8 cellular contexts compared by ENCODE assay signal in the genomic region with DNA sequence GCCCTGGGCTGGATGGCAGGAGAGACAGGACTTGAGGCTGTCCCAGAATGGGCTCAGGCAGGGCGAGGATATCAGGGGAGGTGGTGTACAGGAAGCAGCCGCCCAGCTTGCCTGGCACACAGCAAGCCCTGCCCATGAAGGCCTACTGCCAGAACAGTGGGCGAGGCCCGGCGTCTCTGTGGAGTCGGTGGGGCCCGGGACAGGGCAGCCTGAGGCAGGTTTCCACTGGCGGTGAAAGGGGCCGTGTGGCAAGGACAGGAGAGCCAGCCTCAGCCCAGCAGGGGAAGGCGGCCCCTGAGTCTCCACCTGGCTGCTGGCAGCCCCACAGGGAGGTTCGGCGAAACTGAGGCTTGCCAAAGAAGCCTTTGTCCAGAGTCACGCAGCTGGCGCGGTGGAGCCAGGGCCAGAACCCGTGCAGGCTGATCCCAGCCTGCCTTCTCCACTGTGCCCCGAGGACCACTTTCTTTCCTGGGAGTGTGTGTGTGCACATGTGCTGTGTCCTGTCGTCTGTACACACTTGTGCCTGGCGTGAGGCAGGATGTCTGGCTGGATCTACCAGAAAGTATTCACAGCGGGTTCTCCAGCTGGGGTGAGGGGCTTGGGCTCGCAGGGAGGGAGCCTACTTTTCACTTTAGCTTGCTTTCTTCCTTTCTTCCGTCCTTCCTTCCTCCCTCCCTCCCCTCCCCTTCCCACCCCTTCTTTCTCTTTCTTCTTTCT. TPM values are rescaled to one million over a fixed set of nuclear protein-coding genes. Genes with fewer than 3 reads are reported as not detected.
DNase-seq lines count a peak whose midpoint lies in the region; ATAC-seq and TF ChIP-seq lines count a peak whose summit lies in the region.

No MANE protein-coding gene starts in this region.

- peak overlapping the region; percentile 91 for H3K4me3 ChIP-seq in effector memory CD4-positive, alpha-beta T cell (ENCODE audit: insufficient read depth, low read depth, low read length, poor library complexity, severe bottlenecking)
- peak overlapping the region; percentile 60 for H3K4me3 ChIP-seq in mucosa of descending colon

- intact Hi-C loops in mucosa of descending colon (cut with DNase I, micrococcal nuclease), result no loop called here

- H3K4me1 Mint-ChIP-seq in activated CD4-positive, alpha-beta memory T cell treated with anti-CD3 and anti-CD28 coated beads, Interleukin-2, amount 10 ng/mL, durations not matched to agents 7 days and 5 days, result peaks cover 30% of the 10 kb centered on the region

- TF ChIP-seq CTCF in mucosa of descending colon (IDR thresholded peaks at IDR 0.05), result no peak

- ATAC-seq in mucosa of descending colon (peak; percentile 88), GM21576 (IDR thresholded peaks at IDR 0.05; ENCODE audit: unreplicated experiment) (no peak)

- H3K27me3 ChIP-seq in effector memory CD4-positive, alpha-beta T cell (replicated peaks; ENCODE audit: control insufficient read depth, insufficient read depth, low read length, poor library complexity, severe bottlenecking), result no peaks in the 10 kb centered on the region

- POLR2A ChIA-PET in activated CD4-positive, alpha-beta memory T cell treated with anti-CD3 and anti-CD28 coated beads, Interleukin-2, amount 10 ng/mL, durations not matched to agents 7 days and 5 days (lab: Charles Lee), result interaction anchor here (1.0 to 1.7 kb wide), 5 partner anchors 9 to 503 kb away, joined by 3 to 11 read pairs (median 5); a partner anchor contains a TSS

- peaks cover 3% of the 10 kb centered on the region for H3K36me3 ChIP-seq in effector memory CD4-positive, alpha-beta T cell (ENCODE audit: control insufficient read depth, insufficient read depth, low read length)
- no peaks in the 10 kb centered on the region for H3K36me3 ChIP-seq in mucosa of descending colon (ENCODE audit: low read depth)

- DNase-seq in Daoy (ENCODE audit: low read depth) (peak; percentile 77), NAMALWA (ENCODE audit: low spot score) (peak; percentile 43), mucosa of descending colon (peak; percentile 91 to 92 (median 91)), NCI-H2107 treated with DMSO at 0.1 percent for 48 hours (lab: John Stamatoyannopoulos, UW; ENCODE audit: unreplicated experiment) (no peak)
- peak; percentile 71 for DNase-seq in activated CD4-positive, alpha-beta memory T cell treated with anti-CD3 and anti-CD28 coated beads, Interleukin-2, amount 10 ng/mL, durations not matched to agents 7 days and 5 days
- DNase-seq in effector memory CD4-positive, alpha-beta T cell, result peak; percentile 36 to 47 (median 39)
- DNase-seq in stimulated activated CD8-positive, alpha-beta memory T cell treated with anti-CD3 and anti-CD28 coated beads, Interleukin-4, amount 100 ng/mL, for 48 hours, result peak; percentile 72

- H3K27ac ChIP-seq in effector memory CD4-positive, alpha-beta T cell (ENCODE audit: insufficient read depth, low read length, poor library complexity, severe bottlenecking), result peak overlapping the region; percentile 67

- H3K27me3 Mint-ChIP-seq in activated CD4-positive, alpha-beta memory T cell treated with anti-CD3 and anti-CD28 coated beads, Interleukin-2, amount 10 ng/mL, durations not matched to agents 7 days and 5 days, result no peaks in the 10 kb centered on the region

- peak overlapping the region; percentile 83 for H3K27ac Mint-ChIP-seq in activated CD4-positive, alpha-beta memory T cell treated with anti-CD3 and anti-CD28 coated beads, Interleukin-2, amount 10 ng/mL, durations not matched to agents 7 days and 5 days

- H3K9me3 ChIP-seq in effector memory CD4-positive, alpha-beta T cell (ENCODE audit: control insufficient read depth, low read length), result no peaks in the 10 kb centered on the region
- no peaks in the 10 kb centered on the region for H3K9me3 ChIP-seq in mucosa of descending colon

- peaks cover 16% of the 10 kb centered on the region for H3K4me1 ChIP-seq in effector memory CD4-positive, alpha-beta T cell (ENCODE audit: control insufficient read depth, insufficient read depth, low read length, poor library complexity, severe bottlenecking)
- H3K4me1 ChIP-seq in mucosa of descending colon (ENCODE audit: low read depth), result peaks cover 33% of the 10 kb centered on the region

- CTCF ChIA-PET in activated CD4-positive, alpha-beta memory T cell treated with anti-CD3 and anti-CD28 coated beads, Interleukin-2, amount 10 ng/mL, durations not matched to agents 7 days and 5 days (lab: Charles Lee), result interaction anchor here (0.6 to 1.1 kb wide), 3 partner anchors 42 to 119 kb away, joined by 3 to 4 read pairs (median 3); a partner anchor contains a TSS

- H3K4me3 Mint-ChIP-seq in activated CD4-positive, alpha-beta memory T cell treated with anti-CD3 and anti-CD28 coated beads, Interleukin-2, amount 10 ng/mL, durations not matched to agents 7 days and 5 days, result peak overlapping the region; percentile 90

- H3K9me3 Mint-ChIP-seq in activated CD4-positive, alpha-beta memory T cell treated with anti-CD3 and anti-CD28 coated beads, Interleukin-2, amount 10 ng/mL, durations not matched to agents 7 days and 5 days, result no peaks in the 10 kb centered on the region

- H3K36me3 Mint-ChIP-seq in activated CD4-positive, alpha-beta memory T cell treated with anti-CD3 and anti-CD28 coated beads, Interleukin-2, amount 10 ng/mL, durations not matched to agents 7 days and 5 days (ENCODE audit: low read depth), result no peaks in the 10 kb centered on the region

RNA-seq across cellular contexts. Expression of a gene that starts 1.2 kb away (rescaled TPM):
- 178 and 230 TPM in 2 replicates for total RNA-seq in Daoy (2014; rRNA removed; shearing (Covaris generic))
- 100 to 1,000 TPM; 133 TPM for total RNA-seq in activated CD4-positive, alpha-beta memory T cell treated with anti-CD3 and anti-CD28 coated beads, Interleukin-2, amount 10 ng/mL, durations not matched to agents 7 days and 5 days
- total RNA-seq in mucosa of descending colon, result 100 to 1,000 TPM; 134 to 281 (median 236) TPM

RNA-seq across cellular contexts. Expression of a gene that starts 9.3 kb away (rescaled TPM):
- total RNA-seq in Daoy (2014; rRNA removed; shearing (Covaris generic)), result 20.2 and 30.6 TPM in 2 replicates
- total RNA-seq in activated CD4-positive, alpha-beta memory T cell treated with anti-CD3 and anti-CD28 coated beads, Interleukin-2, amount 10 ng/mL, durations not matched to agents 7 days and 5 days, result 1 to 10 TPM; 8.5 to 8.8 TPM
- 10 to 100 TPM; 16.1 to 18.8 (median 17.0) TPM for total RNA-seq in mucosa of descending colon

RNA-seq across cellular contexts. Expression of a gene that starts 34.4 kb away (rescaled TPM):
- total RNA-seq in Daoy (2014; rRNA removed; shearing (Covaris generic)), result 49.1 and 61.1 TPM in 2 replicates
- 10 to 100 TPM; 41.3 to 43.0 TPM for total RNA-seq in activated CD4-positive, alpha-beta memory T cell treated with anti-CD3 and anti-CD28 coated beads, Interleukin-2, amount 10 ng/mL, durations not matched to agents 7 days and 5 days
- 10 to 100 TPM; 47.6 to 95.2 (median 90.1) TPM for total RNA-seq in mucosa of descending colon

RNA-seq across cellular contexts. Expression of a gene that starts 42.0 kb away (rescaled TPM):
- total RNA-seq in Daoy (2014; rRNA removed; shearing (Covaris generic)), result 11.5 and 14.4 TPM in 2 replicates
- total RNA-seq in activated CD4-positive, alpha-beta memory T cell treated with anti-CD3 and anti-CD28 coated beads, Interleukin-2, amount 10 ng/mL, durations not matched to agents 7 days and 5 days, result 1 to 10 TPM; 2.6 TPM
- total RNA-seq in mucosa of descending colon, result 10 to 100 TPM in 2 of 3 donors, 1 to 10 TPM in 1; 8.4 to 28.3 (median 20.6) TPM
